Comparison of ENCODE assay signal across 8 cellular contexts in the genomic region with DNA sequence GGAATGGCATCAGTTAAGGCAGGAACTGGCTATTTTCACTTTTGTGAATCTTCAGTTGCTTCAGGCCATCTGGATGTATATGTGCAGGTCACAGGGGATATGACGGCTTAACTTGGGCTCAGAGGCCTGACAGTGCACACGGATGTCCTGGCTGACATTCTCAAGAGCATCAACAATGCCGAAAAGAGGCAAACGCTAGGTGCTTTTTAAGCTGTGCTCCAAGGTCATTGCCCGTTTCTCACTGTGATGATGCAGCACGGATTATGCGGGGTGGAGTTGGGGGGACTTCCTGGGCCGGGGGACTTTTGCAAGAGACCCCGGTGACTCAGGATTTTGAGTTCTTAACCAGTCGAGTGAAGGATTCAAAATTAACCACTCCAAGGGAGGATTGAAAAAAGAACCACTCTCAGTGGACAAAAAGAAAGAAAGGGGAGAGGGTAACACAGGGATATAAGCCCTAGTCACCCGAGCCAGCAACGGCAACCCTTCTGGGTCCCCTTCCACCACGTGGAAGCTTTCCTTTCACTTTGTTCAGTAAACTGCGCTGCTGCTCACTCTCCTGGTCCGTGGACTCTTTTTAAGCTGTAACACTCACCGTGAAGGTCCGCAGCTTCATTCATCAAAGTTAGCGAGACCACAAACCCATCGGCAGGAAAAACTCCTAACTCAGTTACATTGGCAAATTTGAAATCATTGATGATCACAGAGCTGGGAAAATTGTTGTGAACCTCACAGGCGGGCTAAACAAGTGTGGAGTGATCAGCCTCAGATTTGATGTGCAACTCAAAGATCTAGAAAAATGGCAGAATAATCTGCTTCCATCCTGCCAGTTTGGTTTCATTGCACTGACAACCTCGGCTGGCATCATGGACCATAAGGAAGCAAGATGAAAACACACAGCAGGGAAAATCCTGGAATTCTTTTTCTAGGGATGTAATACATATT.
DNase-seq lines count a peak whose midpoint lies in the region; ATAC-seq and TF ChIP-seq lines count a peak whose summit lies in the region.

No MANE protein-coding gene starts in this region.

- H3K4me3 ChIP-seq in fibroblast of the aortic adventitia (ENCODE audit: low read depth, low read length) (peak overlapping the region; percentile 50), spleen (peak overlapping the region in 5 of 8 donors; percentile 3 to 60 (median 18)), H7 (ENCODE audit: insufficient read depth, low read depth, low read length) (no peak overlapping the region)

- 45 to 61% (median 56%) methylated on average over 21 of the region's 21 CpGs for WGBS in spleen, 5 donors

- H3K36me3 ChIP-seq in spleen (no peaks in the 10 kb centered on the region), H7 (replicated peaks; ENCODE audit: control insufficient read depth, insufficient read depth, low read length) (no peaks in the 10 kb centered on the region)

- TF ChIP-seq POLR2A in spleen (IDR thresholded peaks at IDR 0.05): no peak

- peaks cover 7 to 100% (median 87%) of the 10 kb centered on the region in 6 donors for H3K4me1 ChIP-seq in spleen

- DNase-seq in NCI-H510A treated with DMSO at 0.1 percent for 48 hours (lab: John Stamatoyannopoulos, UW) (peak; percentile 11), NCI-H510A (lab: John Stamatoyannopoulos, UW) (no peak), SHP77 (lab: John Stamatoyannopoulos, UW) (peak; percentile 24 to 26), fibroblast of the aortic adventitia (ENCODE audit: low read depth) (peak; percentile 51), spleen (no peak), H7 (no peak), AG08396 (ENCODE audit: low spot score) (no peak)

- H3K27ac ChIP-seq in spleen: peak overlapping the region in 4 of 8 donors; percentile 37 to 62 (median 44)

- no peaks in the 10 kb centered on the region for H3K9me3 ChIP-seq in spleen

- TF ChIP-seq CTCF in fibroblast of the aortic adventitia (IDR thresholded peaks at IDR 0.05; ENCODE audit: insufficient read depth, low read length) (no peak), spleen (IDR thresholded peaks at IDR 0.05 in 8 of 11, conservative IDR thresholded peaks at IDR 0.05 in 3 of 11) (no peak)

- no peak for ATAC-seq in HG03039 (IDR thresholded peaks at IDR 0.05; ENCODE audit: unreplicated experiment)

- H3K27me3 ChIP-seq in spleen (replicated peaks in 1 of 7) (no peaks in the 10 kb centered on the region), H7 (ENCODE audit: control insufficient read depth, insufficient read depth, low read length) (no peaks in the 10 kb centered on the region)

- intact Hi-C loops in spleen (cut with DNase I; ENCODE audit: low total_unique reads): no loop called here

Comparison
In these comparisons a context has a peak if more than half of its experiments do, and no peak if none do; other contexts are left out.
1. DNase-seq: peak in NCI-H510A treated with DMSO at 0.1 percent for 48 hours (single experiment), SHP77 (2 of 2) and fibroblast of the aortic adventitia (single experiment); none in NCI-H510A (single experiment), spleen (single experiment), H7 (single experiment) and AG08396 (single experiment).